Comparison of ENCODE assay signal across 37 cellular contexts in genomic region chr1:46774297-46774696, GRCh38. TPM values are rescaled to one million over a fixed set of nuclear protein-coding genes. Genes with fewer than 3 reads are reported as not detected.
"Had no signal": no experiment of that assay in that cellular context is flagged by ENCODE, and none has a peak within 500 bp of the region (broad histone marks: within the 10 kb centered on the region; RNA-seq: fewer than 3 reads in every experiment).

No MANE protein-coding gene starts in this region.

- H3K9me3 ChIP-seq: MG63 had no signal

- DNase-seq: Karpas-422, Kasumi-1, MG63, MM.1S, MV-4-11, NCI-H1048, NCI-H1092, NCI-H1092 treated with DMSO at 0.1 percent for 48 hours, NCI-H1105, NCI-H1105 treated with DMSO at 0.1 percent for 48 hours, NCI-H1417, NCI-H1417 treated with DMSO at 0.1 percent for 48 hours, NCI-H1436, NCI-H1436 treated with DMSO at 0.1 percent for 48 hours, NCI-H146, NCI-H1694, NCI-H1694 treated with DMSO at 0.1 percent for 48 hours, NCI-H187, NCI-H187 treated with DMSO at 0.1 percent for 48 hours, NCI-H1930, NCI-H2029, NCI-H2029 treated with DMSO at 0.1 percent for 48 hours, NCI-H2081, NCI-H2081 treated with DMSO at 0.1 percent for 48 hours, NCI-H2107, NCI-H2171, NCI-H2171 treated with DMSO at 0.1 percent for 48 hours, NCI-H2227 treated with DMSO at 0.1 percent for 48 hours, NCI-H226, NCI-H345, NCI-H446, NCI-H446 treated with DMSO at 0.1 percent for 48 hours, NCI-H510A, NCI-H510A treated with DMSO at 0.1 percent for 48 hours had no signal

- H3K4me3 ChIP-seq: MG63 had no signal

- H3K27me3 ChIP-seq: MG63 had no signal

- H3K36me3 ChIP-seq: MG63 had no signal

RNA-seq across cellular contexts. Expression of gene CYP4B1, which starts 24.5 kb away (rescaled TPM):
- total RNA-seq: LHCN-M2, M059J, NCI-H460 had no signal
